In the genomic region with DNA sequence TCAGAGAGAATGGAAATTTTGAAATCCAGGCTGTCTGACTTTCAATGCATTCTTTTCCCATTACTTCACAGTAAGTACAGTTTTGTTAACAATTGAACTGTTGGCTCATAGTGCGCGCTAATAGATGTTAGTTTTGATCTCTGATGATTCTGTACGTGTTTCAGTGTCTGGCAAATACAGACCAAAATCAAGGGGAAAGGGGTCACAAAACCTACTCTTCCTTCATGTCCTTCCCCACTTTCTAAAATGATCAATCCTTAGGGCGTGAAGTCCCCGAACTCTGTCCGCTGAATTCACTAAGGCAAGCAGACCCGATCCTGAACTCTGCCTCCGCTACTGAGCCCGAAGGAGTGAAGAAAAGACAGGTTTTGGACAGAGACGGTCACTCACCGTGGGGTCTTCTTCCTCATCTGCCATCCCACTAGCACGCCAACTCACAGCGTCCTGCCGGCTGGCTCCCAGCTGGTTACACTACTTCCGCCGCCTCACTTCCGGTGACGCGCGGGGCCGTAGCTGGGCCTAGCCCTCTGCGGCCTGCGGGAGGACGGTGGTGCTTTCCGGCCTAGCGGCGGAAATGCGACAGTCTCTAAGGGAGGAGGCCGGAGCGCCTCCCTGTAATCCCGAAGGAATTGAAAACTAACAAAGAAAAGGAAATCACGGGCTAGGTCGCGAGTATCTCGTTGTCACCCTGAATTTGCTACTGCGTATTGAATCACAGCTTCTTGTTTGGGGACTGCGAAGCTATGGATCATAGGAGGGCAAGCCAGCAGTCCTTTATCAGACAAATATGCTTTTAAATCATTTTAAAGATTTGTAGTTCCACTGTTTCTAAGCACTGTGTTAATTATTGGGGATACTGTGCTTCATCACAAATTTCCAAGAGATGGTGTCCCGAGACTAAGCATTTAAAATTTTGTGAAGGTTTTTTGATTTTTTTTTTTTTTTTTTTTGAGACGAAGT, we compare ENCODE assay signal across 8 cellular contexts. TPM values are rescaled to one million over a fixed set of nuclear protein-coding genes. Genes with fewer than 3 reads are reported as not detected.
DNase-seq lines count a peak whose midpoint lies in the region; ATAC-seq and TF ChIP-seq lines count a peak whose summit lies in the region.

A gene with protein sequence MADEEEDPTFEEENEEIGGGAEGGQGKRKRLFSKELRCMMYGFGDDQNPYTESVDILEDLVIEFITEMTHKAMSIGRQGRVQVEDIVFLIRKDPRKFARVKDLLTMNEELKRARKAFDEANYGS (minus strand): TSS at position 473 of the 960 bp plus-strand sequence. CDS start 56 bp downstream, at position 417.

- peak within 1 kb of the TSS; percentile 98 for H3K4me3 Mint-ChIP-seq in T-helper 1 cell treated with Interleukin-12 subunit alpha and Interleukin-12 subunit beta and Interleukin-4 antibody, amounts not matched to agents 30 μg/mL and 1 μg/mL, for 36 hours
- H3K4me3 Mint-ChIP-seq in progenitor cell of endocrine pancreas (ENCODE audit: low read depth), result peak within 1 kb of the TSS; percentile 98

- H3K4me1 Mint-ChIP-seq in T-helper 1 cell treated with Interleukin-12 subunit alpha and Interleukin-12 subunit beta and Interleukin-4 antibody, amounts not matched to agents 30 μg/mL and 1 μg/mL, for 36 hours (ENCODE audit: low read depth), result peaks cover 17% of the 10 kb centered on the region
- H3K4me1 Mint-ChIP-seq in progenitor cell of endocrine pancreas (ENCODE audit: low read depth), result peaks cover 15% of the 10 kb centered on the region

- H3K9me3 Mint-ChIP-seq in T-helper 1 cell treated with Interleukin-12 subunit alpha and Interleukin-12 subunit beta and Interleukin-4 antibody, amounts not matched to agents 30 μg/mL and 1 μg/mL, for 36 hours, result no peaks in the 10 kb centered on the region
- H3K9me3 Mint-ChIP-seq in progenitor cell of endocrine pancreas (ENCODE audit: low read depth), result no peaks in the 10 kb centered on the region

- no peaks in the 10 kb centered on the region for H3K27me3 Mint-ChIP-seq in T-helper 1 cell treated with Interleukin-12 subunit alpha and Interleukin-12 subunit beta and Interleukin-4 antibody, amounts not matched to agents 30 μg/mL and 1 μg/mL, for 36 hours (ENCODE audit: low read depth)
- H3K27me3 Mint-ChIP-seq in progenitor cell of endocrine pancreas, result peaks cover 3% of the 10 kb centered on the region

- TF ChIP-seq CTCF in GM13976 (IDR thresholded peaks at IDR 0.05; ENCODE audit: borderline replicate concordance, control extremely low read depth, extremely low read depth, insufficient read depth, missing control alignments), result no peak
- TF ChIP-seq CTCF in progenitor cell of endocrine pancreas (IDR thresholded peaks at IDR 0.05; ENCODE audit: unreplicated experiment), result no peak

- ATAC-seq in HG02852 (IDR thresholded peaks at IDR 0.05; ENCODE audit: unreplicated experiment) (peak; percentile 99), left cardiac atrium (peak; percentile 99 to 100)

- in situ Hi-C loops in GM13976 (cut with MboI; ENCODE audit: low sequenced_read_pairs, unreplicated experiment), result no loop called here

- intact Hi-C loops in left cardiac atrium (cut with DNase I), result no loop called here

- DNase-seq in GM13976 (ENCODE audit: low spot score) (peak; percentile 94), NCI-H146 (lab: John Stamatoyannopoulos, UW) (peak; percentile 92), amniotic stem cell (lab: John Stamatoyannopoulos, UW) (peak; percentile 95), left cardiac atrium (peak; percentile 97), progenitor cell of endocrine pancreas (ENCODE audit: low spot score, unreplicated experiment) (peak; percentile 79), ureter (ENCODE audit: low spot score) (peak; percentile 94)

- peaks cover 12% of the 10 kb centered on the region for H3K36me3 Mint-ChIP-seq in T-helper 1 cell treated with Interleukin-12 subunit alpha and Interleukin-12 subunit beta and Interleukin-4 antibody, amounts not matched to agents 30 μg/mL and 1 μg/mL, for 36 hours (ENCODE audit: low read depth)
- H3K36me3 Mint-ChIP-seq in progenitor cell of endocrine pancreas (ENCODE audit: insufficient read depth), result peaks cover 3% of the 10 kb centered on the region

- peak within 1 kb of the TSS; percentile 99 for H3K27ac Mint-ChIP-seq in T-helper 1 cell treated with Interleukin-12 subunit alpha and Interleukin-12 subunit beta and Interleukin-4 antibody, amounts not matched to agents 30 μg/mL and 1 μg/mL, for 36 hours
- peak within 1 kb of the TSS; percentile 96 for H3K27ac Mint-ChIP-seq in progenitor cell of endocrine pancreas

RNA-seq across cellular contexts. Expression of the gene that starts here (rescaled TPM):
- total RNA-seq in left cardiac atrium (10 to 100 TPM; 47.1 to 56.7 TPM), progenitor cell of endocrine pancreas (22.0 and 24.1 TPM in 2 replicates), ureter (27.0 TPM)

Comparison
In these comparisons a context has a peak if more than half of its experiments do, and no peak if none do; other contexts are left out.
1. Peak in every context shown above with its lines: DNase-seq and ATAC-seq.